16 cellular contexts compared by ENCODE assay signal in the genomic region with DNA sequence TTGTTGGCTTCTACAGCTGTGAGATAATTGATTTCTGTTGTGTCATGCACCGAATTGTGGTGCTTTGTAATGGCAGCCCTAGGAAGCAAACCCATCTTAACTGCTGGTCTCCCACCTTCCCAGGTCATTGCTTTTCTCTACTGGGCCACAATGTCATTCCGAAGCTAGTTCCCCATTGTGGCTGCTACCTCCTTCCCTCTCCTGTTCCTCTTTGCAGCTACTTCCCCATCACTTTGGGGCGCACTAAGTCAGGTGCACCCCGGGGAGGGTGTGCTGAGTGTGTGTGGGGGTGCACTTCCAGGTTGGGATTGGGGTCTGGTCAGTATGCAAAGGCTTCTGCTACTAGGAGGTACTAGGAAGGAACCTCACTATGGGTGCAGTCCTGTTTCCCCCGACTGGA.
A peak's percentile ranks its signal among the peaks of the same experiment; 100 is the strongest.
DNase-seq lines count a peak whose midpoint lies in the region; ATAC-seq and TF ChIP-seq lines count a peak whose summit lies in the region.
"Had no signal": no experiment of that assay in that cellular context is flagged by ENCODE, and none has a peak within 500 bp of the region (broad histone marks: within the 10 kb centered on the region; RNA-seq: fewer than 3 reads in every experiment).

No MANE protein-coding gene starts in this region.

- H3K27ac ChIP-seq in DOHH2 (ENCODE audit: low read depth, low read length) = peak overlapping the region; percentile 80
- peak overlapping the region; percentile 97 for H3K27ac ChIP-seq in MM.1S (ENCODE audit: low read length)
- no peak overlapping the region for H3K27ac ChIP-seq in osteoblast (ENCODE audit: low read depth, low read length)
- H3K27ac ChIP-seq: sigmoid colon, thoracic aorta had no signal

- H4K20me1 ChIP-seq in DOHH2 (ENCODE audit: control insufficient read depth, insufficient read depth, low read depth, low read length) = no peaks in the 10 kb centered on the region
- H4K20me1 ChIP-seq in MM.1S (ENCODE audit: insufficient read depth, low read length) = no peaks in the 10 kb centered on the region
- no peaks in the 10 kb centered on the region for H4K20me1 ChIP-seq in osteoblast (ENCODE audit: insufficient read depth, low read length)

- H2AFZ ChIP-seq in MM.1S (ENCODE audit: low read length) = peak overlapping the region; percentile 67
- no peak overlapping the region for H2AFZ ChIP-seq in osteoblast (ENCODE audit: low read length)

- DNase-seq in MM.1S = no peak
- peak; percentile 42 for DNase-seq in UCSD-AML1 (lab: John Stamatoyannopoulos, UW; ENCODE audit: unreplicated experiment)
- DNase-seq in osteoblast (ENCODE audit: insufficient read length, low spot score, missing footprints) = peak; percentile 41
- no peak for DNase-seq in stimulated activated CD4-positive, alpha-beta T cell treated with anti-CD3 and anti-CD28 coated beads, Interleukin-2, amount 100 ng/mL, for 24 hours
- DNase-seq: activated CD4-positive, alpha-beta T cell treated with anti-CD3 and anti-CD28 coated beads, Interleukin-2, amount 50 U/mL, for 48 hours; BE2C; cerebellar nuclear complex; hippocampal formation; midbrain; NCI-H774; Right ventricle myocardium superior; sigmoid colon had no signal

- H3K4me2 ChIP-seq in DOHH2 (ENCODE audit: low read length) (peak overlapping the region; percentile 95), MM.1S (ENCODE audit: low read depth, low read length) (peak overlapping the region; percentile 96), osteoblast (ENCODE audit: insufficient read depth, low read length) (no peak overlapping the region)

- H3K9me3 ChIP-seq in DOHH2 (ENCODE audit: control insufficient read depth, insufficient read depth, low read length) = no peaks in the 10 kb centered on the region
- no peaks in the 10 kb centered on the region for H3K9me3 ChIP-seq in MM.1S (replicated peaks; ENCODE audit: insufficient read depth, low read length)
- no peaks in the 10 kb centered on the region for H3K9me3 ChIP-seq in osteoblast (ENCODE audit: low read depth, low read length)
- H3K9me3 ChIP-seq: BE2C, sigmoid colon, thoracic aorta had no signal

- H3K79me2 ChIP-seq in DOHH2 (ENCODE audit: control insufficient read depth, low read length) (no peaks in the 10 kb centered on the region), MM.1S (ENCODE audit: low read length) (no peaks in the 10 kb centered on the region), osteoblast (ENCODE audit: insufficient read depth, low read length) (no peaks in the 10 kb centered on the region)

- ATAC-seq in HG03342 (IDR thresholded peaks at IDR 0.05; ENCODE audit: unreplicated experiment) (no peak), GM19035 (IDR thresholded peaks at IDR 0.05; ENCODE audit: unreplicated experiment) (no peak)

- H3F3A ChIP-seq in DOHH2 (ENCODE audit: control insufficient read depth, insufficient read depth) = peaks cover 3% of the 10 kb centered on the region; the same call in 1 of the 2 replicates
- peaks cover 25% of the 10 kb centered on the region for H3F3A ChIP-seq in MM.1S (ENCODE audit: insufficient read depth, low read length)

- no peaks in the 10 kb centered on the region for H3K9me2 ChIP-seq in DOHH2 (replicated peaks; ENCODE audit: control insufficient read depth, low read length)
- no peaks in the 10 kb centered on the region for H3K9me2 ChIP-seq in MM.1S (replicated peaks; ENCODE audit: insufficient read depth, low read length)

- peaks cover 46% of the 10 kb centered on the region for H3K4me1 ChIP-seq in DOHH2 (ENCODE audit: control insufficient read depth, low read length)
- H3K4me1 ChIP-seq in MM.1S (ENCODE audit: low read length) = peaks cover 47% of the 10 kb centered on the region
- no peaks in the 10 kb centered on the region for H3K4me1 ChIP-seq in osteoblast (ENCODE audit: insufficient read depth, low read length)
- H3K4me1 ChIP-seq: BE2C had no signal

- TF ChIP-seq CTCF in DOHH2 (IDR thresholded peaks at IDR 0.05; ENCODE audit: low read depth, low read length, poor library complexity, severe bottlenecking) (no peak), MM.1S (IDR thresholded peaks at IDR 0.05; ENCODE audit: low read length) (no peak), osteoblast (IDR thresholded peaks at IDR 0.05; ENCODE audit: extremely low read depth, low read depth, low read length) (no peak)

- no peaks in the 10 kb centered on the region; the same call in 1 of the 2 replicates for H3K27me3 ChIP-seq in DOHH2 (ENCODE audit: control insufficient read depth, low read length)
- no peaks in the 10 kb centered on the region for H3K27me3 ChIP-seq in MM.1S (replicated peaks; ENCODE audit: insufficient read depth, low read length)
- H3K27me3 ChIP-seq in osteoblast (ENCODE audit: insufficient read depth, low read length) = no peaks in the 10 kb centered on the region
- H3K27me3 ChIP-seq: BE2C had no signal

- H3K36me3 ChIP-seq in DOHH2 (ENCODE audit: control insufficient read depth, low read length) = no peaks in the 10 kb centered on the region
- H3K36me3 ChIP-seq in MM.1S (replicated peaks; ENCODE audit: insufficient read depth, low read length) = no peaks in the 10 kb centered on the region
- H3K36me3 ChIP-seq in osteoblast (ENCODE audit: insufficient read depth, low read length) = no peaks in the 10 kb centered on the region
- H3K36me3 ChIP-seq: BE2C, sigmoid colon, thoracic aorta had no signal

- H3K4me3 ChIP-seq in DOHH2 (ENCODE audit: low read length) = peak overlapping the region; percentile 77
- H3K4me3 ChIP-seq in MM.1S (ENCODE audit: low read length) = no peak overlapping the region
- H3K4me3 ChIP-seq in osteoblast (ENCODE audit: insufficient read depth, low read length) = no peak overlapping the region
- H3K4me3 ChIP-seq: sigmoid colon had no signal

- peak overlapping the region; percentile 85 for H3K9ac ChIP-seq in MM.1S (ENCODE audit: low read length)

Comparison
In these comparisons a context has a peak if more than half of its experiments do, and no peak if none do; other contexts are left out.
1. DNase-seq: peak in UCSD-AML1 (single experiment) and osteoblast (single experiment); none in MM.1S (single experiment) and stimulated activated CD4-positive, alpha-beta T cell treated with anti-CD3 and anti-CD28 coated beads, Interleukin-2, amount 100 ng/mL, for 24 hours (0 of 2).